In the genomic region with DNA sequence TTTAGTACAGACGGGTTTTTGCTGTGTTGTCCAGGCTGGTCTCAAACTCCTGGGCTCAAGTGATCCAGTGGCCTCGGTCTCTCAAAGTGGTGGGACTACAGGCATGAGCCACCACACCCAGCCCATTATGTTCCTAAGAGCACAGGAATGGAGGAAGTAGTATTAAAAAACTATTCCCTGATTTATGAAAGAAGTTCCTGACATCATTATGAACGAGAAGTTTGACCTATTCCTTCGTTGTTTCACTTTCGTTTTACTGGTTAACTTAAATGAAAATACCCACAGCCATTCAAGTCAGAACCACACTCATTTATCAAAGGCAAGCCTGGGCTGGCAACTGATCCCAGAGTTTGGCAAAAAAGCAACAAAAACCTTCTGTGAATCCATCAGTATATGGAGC, we compare ENCODE assay signal across 10 cellular contexts. TPM values are rescaled to one million over a fixed set of nuclear protein-coding genes. Genes with fewer than 3 reads are reported as not detected.
DNase-seq lines count a peak whose midpoint lies in the region; ATAC-seq, FAIRE-seq and TF ChIP-seq lines count a peak whose summit lies in the region.
"Had no signal": no experiment of that assay in that cellular context is flagged by ENCODE, and none has a peak within 500 bp of the region (broad histone marks: within the 10 kb centered on the region; RNA-seq: fewer than 3 reads in every experiment).

No MANE protein-coding gene starts in this region.

- no peak overlapping the region for H3K27ac ChIP-seq in MM.1S (ENCODE audit: low read length)
- H3K27ac ChIP-seq in body of pancreas = peak overlapping the region in 3 of 4 donors; percentile 34 to 63 (median 54)
- H3K27ac ChIP-seq: uterus had no signal

- H3K4me1 ChIP-seq in MM.1S (ENCODE audit: low read length) (no peaks in the 10 kb centered on the region), body of pancreas (no peaks in the 10 kb centered on the region), mucosa of stomach (ENCODE audit: control insufficient read depth, insufficient read depth, low read length) (peaks cover 22% of the 10 kb centered on the region)
- H3K4me1 ChIP-seq: uterus had no signal

- H3K4me3 ChIP-seq in MM.1S (ENCODE audit: low read length) (peak overlapping the region; percentile 39), body of pancreas (no peak overlapping the region), mucosa of stomach (ENCODE audit: low read length) (no peak overlapping the region)

- DNase-seq in COLO829 (ENCODE audit: low spot score) = peak; percentile 54
- DNase-seq in MM.1S = peak; percentile 54
- peak in 3 of 4 donors; percentile 24 to 37 (median 29) for DNase-seq in body of pancreas
- DNase-seq in activated gamma-delta T cell (lab: John Stamatoyannopoulos, UW) = no peak
- DNase-seq in urothelium cell line (ENCODE audit: low spot score) = no peak
- DNase-seq in SHP77 (lab: John Stamatoyannopoulos, UW) = no peak
- DNase-seq: NCI-H1092, uterus had no signal

- H3K9me3 ChIP-seq in MM.1S (replicated peaks; ENCODE audit: insufficient read depth, low read length) (no peaks in the 10 kb centered on the region), body of pancreas (no peaks in the 10 kb centered on the region), mucosa of stomach (ENCODE audit: control insufficient read depth, low read length) (no peaks in the 10 kb centered on the region)
- H3K9me3 ChIP-seq: uterus had no signal

- H3K27me3 ChIP-seq in MM.1S (replicated peaks; ENCODE audit: insufficient read depth, low read length) (peaks cover 82% of the 10 kb centered on the region), body of pancreas (no peaks in the 10 kb centered on the region), mucosa of stomach (ENCODE audit: control insufficient read depth, insufficient read depth, low read length) (no peaks in the 10 kb centered on the region)
- H3K27me3 ChIP-seq: uterus had no signal

- H3K9ac ChIP-seq in MM.1S (ENCODE audit: low read length) (peak overlapping the region; percentile 2; the same call in 1 of the 2 replicates), mucosa of stomach (ENCODE audit: low read length) (peak overlapping the region; percentile 61)

- intact Hi-C loops in body of pancreas (cut with DNase I) = no loop called here

- FAIRE-seq in urothelium cell line (lab: Jason Lieb, UNC) = no peak

- ATAC-seq in body of pancreas (peak; percentile 64), HG02970 (IDR thresholded peaks at IDR 0.05; ENCODE audit: low FRiP score, unreplicated experiment) (no peak)

- no peaks in the 10 kb centered on the region for H3K79me2 ChIP-seq in MM.1S (ENCODE audit: low read length)

- no peak for TF ChIP-seq CTCF in MM.1S (IDR thresholded peaks at IDR 0.05; ENCODE audit: low read length)
- no peak for TF ChIP-seq CTCF in body of pancreas (IDR thresholded peaks at IDR 0.05)

- no peaks in the 10 kb centered on the region for H3F3A ChIP-seq in MM.1S (ENCODE audit: insufficient read depth, low read length)

- H3K36me3 ChIP-seq in MM.1S (replicated peaks; ENCODE audit: insufficient read depth, low read length) = no peaks in the 10 kb centered on the region
- no peaks in the 10 kb centered on the region for H3K36me3 ChIP-seq in body of pancreas (replicated peaks in 1 of 2; ENCODE audit: insufficient read depth in 1 of 2, low read depth in 2 of 2)
- H3K36me3 ChIP-seq in mucosa of stomach (ENCODE audit: control insufficient read depth, insufficient read depth, low read length) = no peaks in the 10 kb centered on the region
- H3K36me3 ChIP-seq: uterus had no signal

- WGBS in body of pancreas, 2 donors = 17 to 24% methylated on average over 5 of the region's 5 CpGs

- peak overlapping the region; percentile 35 for H2AFZ ChIP-seq in MM.1S (ENCODE audit: low read length)

- H3K4me2 ChIP-seq in MM.1S (ENCODE audit: low read depth, low read length) = peak overlapping the region; percentile 16

- TF ChIP-seq POLR2A in body of pancreas (IDR thresholded peaks at IDR 0.05) = peak in 1 of 3 donors; percentile 34

- no peaks in the 10 kb centered on the region for H4K20me1 ChIP-seq in MM.1S (ENCODE audit: insufficient read depth, low read length)

- no peaks in the 10 kb centered on the region for H3K9me2 ChIP-seq in MM.1S (replicated peaks; ENCODE audit: insufficient read depth, low read length)

RNA-seq across cellular contexts. Expression of a gene that starts 13.5 kb away (rescaled TPM):
- total RNA-seq in body of pancreas = 10 to 100 TPM; 15.6 to 17.8 TPM

RNA-seq across cellular contexts. Expression of a gene that starts 55.9 kb away (rescaled TPM):
- total RNA-seq in body of pancreas = 1 to 10 TPM; 1.6 to 1.8 TPM

Comparison
In these comparisons a context has a peak if more than half of its experiments do, and no peak if none do; other contexts are left out.
1. DNase-seq: peak in COLO829 (single experiment), MM.1S (single experiment) and body of pancreas (3 of 4); none in activated gamma-delta T cell (single experiment), urothelium cell line (single experiment) and SHP77 (0 of 2).